15 cellular contexts compared by ENCODE assay signal in genomic region chr11:34162507-34162848, GRCh38. TPM values are rescaled to one million over a fixed set of nuclear protein-coding genes. Genes with fewer than 3 reads are reported as not detected.
DNase-seq lines count a peak whose midpoint lies in the region; ATAC-seq, FAIRE-seq and TF ChIP-seq lines count a peak whose summit lies in the region.
"Had no signal": no experiment of that assay in that cellular context is flagged by ENCODE, and none has a peak within 500 bp of the region (broad histone marks: within the 10 kb centered on the region; RNA-seq: fewer than 3 reads in every experiment).

No MANE protein-coding gene starts in this region.

- no peak overlapping the region for H3K4ac ChIP-seq in IMR-90 (ENCODE audit: low read depth, low read length)
- no peak overlapping the region for H3K4ac ChIP-seq in H1 (replicated peaks; ENCODE audit: insufficient read length, low read depth, low read length)
- no peak overlapping the region for H3K4ac ChIP-seq in neuronal stem cell (ENCODE audit: low read length)

- POLR2A ChIA-PET in IMR-90 (lab: Charles Lee; ENCODE audit: unreplicated experiment): no interaction called here
- POLR2A ChIA-PET in H1 (lab: Charles Lee; ENCODE audit: partially characterized antibody): no interaction called here

- no peaks in the 10 kb centered on the region for H3K4me1 ChIP-seq in IMR-90 (ENCODE audit: control insufficient read depth, insufficient read depth, low read length)
- H3K4me1 ChIP-seq in H1 (replicated peaks in 1 of 4; ENCODE audit: control insufficient read depth in 3 of 4, insufficient read depth in 4 of 4, low read length in 3 of 4): no peaks in the 10 kb centered on the region
- H3K4me1 ChIP-seq in neuronal stem cell (ENCODE audit: control insufficient read depth in 2 of 2, insufficient read depth in 1 of 2, low read depth in 1 of 2, low read length in 2 of 2): no peaks in the 10 kb centered on the region
- H3K4me1 ChIP-seq: HAP-1 had no signal

- H2BK20ac ChIP-seq in IMR-90 (ENCODE audit: low read depth, low read length) (no peak overlapping the region), H1 (ENCODE audit: low read length) (no peak overlapping the region)

- TF ChIP-seq EP300 in H1 (IDR thresholded peaks at IDR 0.05; ENCODE audit: borderline replicate concordance in 1 of 2, low read depth in 2 of 2, low read length in 2 of 2): no peak

- 93% methylated on average over 6 of the region's 17 CpGs; no CpG with 5 or more reads in 1 of the 2 experiments for WGBS in IMR-90 (ENCODE audit: extremely low coverage in 2 of 2, insufficient read length in 1 of 2), 2 experiments
- WGBS in H1 (ENCODE audit: extremely low coverage in 1 of 2, insufficient coverage in 1 of 2, insufficient read length in 1 of 2, insufficient replicate concordance in 2 of 2, low coverage in 1 of 2, low lambda C conversion rate in 2 of 2, missing lambda C conversion rate in 1 of 2), 2 experiments: 90% methylated on average over 17 of the region's 17 CpGs; no CpG with 5 or more reads in 1 of the 2 experiments
- no CpG with 5 or more reads among the region's 17 CpGs for WGBS in neuronal stem cell (ENCODE audit: extremely low coverage in 2 of 2, insufficient read length in 2 of 2, insufficient replicate concordance in 1 of 2), 2 donors

- no peaks in the 10 kb centered on the region for H3K27me3 ChIP-seq in IMR-90 (ENCODE audit: control insufficient read depth, insufficient read depth, low read length)
- no peaks in the 10 kb centered on the region for H3K27me3 ChIP-seq in H1 (replicated peaks in 1 of 4; ENCODE audit: control insufficient read depth in 3 of 4, extremely low read depth in 1 of 4, insufficient read depth in 3 of 4, low read length in 3 of 4)
- H3K27me3 ChIP-seq in neuronal stem cell (ENCODE audit: control insufficient read depth in 3 of 3, insufficient read depth in 3 of 3, low read depth in 1 of 3, low read length in 3 of 3): no peaks in the 10 kb centered on the region
- H3K27me3 ChIP-seq: BLaER1 treated with 17β-estradiol and CSF1 and Interleukin-3, amounts not matched to agents 10 nM and 100 nM had no signal

- no peaks in the 10 kb centered on the region for H3K79me2 ChIP-seq in H1 (ENCODE audit: control insufficient read depth in 1 of 2, insufficient read depth in 2 of 2, low read length in 2 of 2)

- H2BK5ac ChIP-seq in IMR-90 (ENCODE audit: low read depth, low read length, poor library complexity, severe bottlenecking): no peak overlapping the region
- H2BK5ac ChIP-seq in H1 (ENCODE audit: low read depth, low read length): no peak overlapping the region
- H2BK5ac ChIP-seq in neuronal stem cell (ENCODE audit: low read length): no peak overlapping the region

- H2BK120ac ChIP-seq in IMR-90 (ENCODE audit: low read depth, low read length) (no peak overlapping the region), H1 (replicated peaks; ENCODE audit: low read depth, low read length) (no peak overlapping the region), neuronal stem cell (ENCODE audit: low read depth, low read length) (no peak overlapping the region)

- H4K8ac ChIP-seq in IMR-90 (ENCODE audit: low read depth in 2 of 2, low read length in 2 of 2) (no peak overlapping the region), H1 (ENCODE audit: extremely low read depth, insufficient read depth, low read length) (peak overlapping the region; percentile 79), neuronal stem cell (ENCODE audit: low read depth, low read length) (no peak overlapping the region)

- intact Hi-C loops in IMR-90 (cut with micrococcal nuclease): no loop called here

- H3K18ac ChIP-seq in IMR-90 (ENCODE audit: low read depth, low read length) (no peak overlapping the region), H1 (ENCODE audit: extremely low read depth, low read length) (no peak overlapping the region), neuronal stem cell (ENCODE audit: low read length) (peak overlapping the region; percentile 40)

- no peak overlapping the region for H3K14ac ChIP-seq in IMR-90 (replicated peaks; ENCODE audit: low read depth, low read length)
- H3K14ac ChIP-seq in H1 (ENCODE audit: insufficient read length): no peak overlapping the region
- H3K14ac ChIP-seq in neuronal stem cell (ENCODE audit: low read length): peak overlapping the region; percentile 25

- H2AK9ac ChIP-seq in IMR-90 (replicated peaks; ENCODE audit: low read depth, low read length, poor library complexity): peak overlapping the region; percentile 36

- H3K56ac ChIP-seq in IMR-90 (ENCODE audit: extremely low read depth, insufficient read depth, low read length) (no peak overlapping the region), H1 (replicated peaks; ENCODE audit: insufficient read length, low read depth, low read length) (no peak overlapping the region)

- H3K9me1 ChIP-seq in IMR-90 (ENCODE audit: insufficient read depth, low read length): no peaks in the 10 kb centered on the region; the same call in 1 of the 2 replicates

- H2AK5ac ChIP-seq in IMR-90 (ENCODE audit: low read depth, low read length): no peak overlapping the region
- H2AK5ac ChIP-seq in H1 (ENCODE audit: low read depth, low read length): no peak overlapping the region
- H2AK5ac ChIP-seq in neuronal stem cell (ENCODE audit: low read depth, low read length): peak overlapping the region; percentile 38

- H4K20me1 ChIP-seq in IMR-90 (ENCODE audit: insufficient read depth, low read length): no peaks in the 10 kb centered on the region; the same call in 1 of the 2 replicates
- peaks cover 0 to 12% of the 10 kb centered on the region in 2 experiments for H4K20me1 ChIP-seq in H1 (replicated peaks in 1 of 2; ENCODE audit: control insufficient read depth in 1 of 2, insufficient read depth in 2 of 2, low read length in 2 of 2)

- H3K27ac ChIP-seq in IMR-90 (ENCODE audit: insufficient read depth, low read length) (no peak overlapping the region), H1 (ENCODE audit: low read depth, low read length) (no peak overlapping the region), neuronal stem cell (replicated peaks; ENCODE audit: low read length) (no peak overlapping the region)
- H3K27ac ChIP-seq: BLaER1 treated with 17β-estradiol and CSF1 and Interleukin-3, amounts not matched to agents 10 nM and 100 nM had no signal

- dilution Hi-C loops in IMR-90 (cut with HindIII; ENCODE audit: low sequenced_read_pairs, unreplicated experiment): no loop called here

- H3K4me2 ChIP-seq in IMR-90 (ENCODE audit: low read depth, low read length) (no peak overlapping the region), H1 (ENCODE audit: insufficient read depth in 1 of 2, low read depth in 2 of 2, low read length in 2 of 2) (no peak overlapping the region), neuronal stem cell (ENCODE audit: insufficient read depth, low read length, poor library complexity, severe bottlenecking) (no peak overlapping the region)

- DNase-seq in IMR-90 (no peak), H1 (ENCODE audit: low read depth in 1 of 2, low spot score in 2 of 2) (no peak), neuronal stem cell (ENCODE audit: low spot score) (no peak), NCI-H2196 (lab: John Stamatoyannopoulos, UW; ENCODE audit: unreplicated experiment) (no peak)
- no peak for DNase-seq in activated T-cell treated with anti-CD3 and anti-CD28 coated beads, Interleukin-2, amount 50 U/mL, for 48 hours
- DNase-seq: 8988T, Calu3, DMS79 treated with DMSO at 0.1 percent for 48 hours, GF-D8 had no signal

- no peak for TF ChIP-seq RAD21 in IMR-90 (IDR thresholded peaks at IDR 0.05; ENCODE audit: low read length)
- no peak for TF ChIP-seq RAD21 in H1 (IDR thresholded peaks at IDR 0.05 in 1 of 2, conservative IDR thresholded peaks at IDR 0.05 in 1 of 2; ENCODE audit: low read depth in 2 of 2, low read length in 2 of 2)

- H3K4me3 ChIP-seq in IMR-90 (ENCODE audit: insufficient read depth, low read depth, low read length): no peak overlapping the region
- H3K4me3 ChIP-seq in H1 (ENCODE audit: extremely low read depth in 1 of 4, insufficient read depth in 2 of 4, low read depth in 3 of 4, low read length in 4 of 4): no peak overlapping the region
- H3K4me3 ChIP-seq in neuronal stem cell (ENCODE audit: low read length in 2 of 2): no peak overlapping the region
- H3K4me3 ChIP-seq: BLaER1 treated with 17β-estradiol and CSF1 and Interleukin-3, amounts not matched to agents 10 nM and 100 nM; HAP-1 had no signal

- peak overlapping the region; percentile 46 for H2AFZ ChIP-seq in IMR-90 (replicated peaks; ENCODE audit: low read length, poor library complexity)
- H2AFZ ChIP-seq in H1 (ENCODE audit: low read length): no peak overlapping the region
- no peak overlapping the region for H2AFZ ChIP-seq in neuronal stem cell (ENCODE audit: low read length)

- H4K91ac ChIP-seq in IMR-90 (ENCODE audit: insufficient read depth, low read depth, low read length) (no peak overlapping the region), H1 (replicated peaks; ENCODE audit: insufficient read length, low read length) (no peak overlapping the region), neuronal stem cell (ENCODE audit: low read depth, low read length, poor library complexity) (peak overlapping the region; percentile 57)

- TF ChIP-seq POLR2A in IMR-90 (IDR thresholded peaks at IDR 0.05; ENCODE audit: low read depth, low read length): no peak
- TF ChIP-seq POLR2A in H1 (IDR thresholded peaks at IDR 0.05; ENCODE audit: control extremely low read depth in 1 of 2, low read depth in 2 of 2, low read length in 2 of 2): no peak
- no peak for TF ChIP-seq POLR2A in GM18505 (IDR thresholded peaks at IDR 0.05; ENCODE audit: borderline replicate concordance, extremely low read depth, insufficient read depth, insufficient read length)

- CTCF ChIA-PET in IMR-90 (lab: Yijun Ruan, JAX) (no interaction called here), H1 (lab: Charles Lee; ENCODE audit: partially characterized antibody) (interaction anchor here (0.7 to 2.0 kb wide), 4 partner anchors 9 to 166 kb away, joined by 3 to 5 read pairs (median 4); no protein-coding TSS in a partner anchor)

- H4K5ac ChIP-seq in IMR-90 (ENCODE audit: low read depth, low read length) (no peak overlapping the region), H1 (ENCODE audit: insufficient read length, low read depth, low read length) (no peak overlapping the region)

- H3K23me2 ChIP-seq in H1 (ENCODE audit: low read depth, low read length): no peaks in the 10 kb centered on the region

- H3K36me3 ChIP-seq in IMR-90 (ENCODE audit: control insufficient read depth, insufficient read depth, low read length) (0 out of 2 replicates have a peak, but pooled peaks cover 2% of the 10 kb centered on the region), H1 (ENCODE audit: control insufficient read depth in 2 of 4, insufficient read depth in 4 of 4, low read length in 3 of 4) (no peaks in the 10 kb centered on the region), neuronal stem cell (replicated peaks in 1 of 2; ENCODE audit: control insufficient read depth in 2 of 2, insufficient read depth in 2 of 2, low read length in 2 of 2) (peaks cover 0 to 81% of the 10 kb centered on the region in 2 donors)
- H3K36me3 ChIP-seq: HAP-1 had no signal

- no peak overlapping the region for H3K9ac ChIP-seq in IMR-90 (ENCODE audit: low read depth, low read length)
- no peak overlapping the region for H3K9ac ChIP-seq in H1 (replicated peaks in 1 of 4; ENCODE audit: extremely low read depth in 1 of 4, low read depth in 3 of 4, low read length in 3 of 4)
- H3K9ac ChIP-seq in neuronal stem cell (ENCODE audit: low read depth, low read length, poor library complexity): peak overlapping the region; percentile 63
- H3K9ac ChIP-seq: BLaER1 treated with 17β-estradiol and CSF1 and Interleukin-3, amounts not matched to agents 10 nM and 100 nM had no signal

- in situ Hi-C loops in IMR-90 (cut with MboI; ENCODE audit: low sequenced_read_pairs): no loop called here

- ATAC-seq in IMR-90 (ENCODE audit: low read depth): no peak
- no peak for ATAC-seq in HG03460 (IDR thresholded peaks at IDR 0.05; ENCODE audit: unreplicated experiment)
- ATAC-seq in GM18505 (IDR thresholded peaks at IDR 0.05; ENCODE audit: unreplicated experiment): no peak

- TF ChIP-seq CTCF in IMR-90 (conservative IDR thresholded peaks at IDR 0.05; ENCODE audit: low read depth, low read length) (no peak), H1 (IDR thresholded peaks at IDR 0.05; ENCODE audit: control extremely low read depth in 1 of 3, insufficient read depth in 1 of 3, low read depth in 1 of 3, low read length in 3 of 3) (no peak)

- H2BK12ac ChIP-seq in H1 (ENCODE audit: low read depth, low read length) (peak overlapping the region; percentile 60; the same call in 1 of the 2 replicates), neuronal stem cell (ENCODE audit: low read length) (no peak overlapping the region)

- no peak for FAIRE-seq in H1 (lab: Jason Lieb, UNC)
- FAIRE-seq: GM19239, HTR-8/SVneo had no signal

- no peak overlapping the region for H2BK15ac ChIP-seq in IMR-90 (ENCODE audit: low read depth, low read length)
- H2BK15ac ChIP-seq in H1 (ENCODE audit: low read length): no peak overlapping the region
- no peak overlapping the region for H2BK15ac ChIP-seq in neuronal stem cell (ENCODE audit: low read length)

- H3K9me3 ChIP-seq in IMR-90 (ENCODE audit: control insufficient read depth, insufficient read depth, low read length): peaks cover 2% of the 10 kb centered on the region; the same call in 1 of the 2 replicates
- H3K9me3 ChIP-seq in H1 (ENCODE audit: insufficient read depth in 2 of 2, low read depth in 1 of 2, low read length in 1 of 2): no peaks in the 10 kb centered on the region
- no peaks in the 10 kb centered on the region for H3K9me3 ChIP-seq in neuronal stem cell (replicated peaks in 1 of 2; ENCODE audit: control insufficient read depth in 2 of 2, insufficient read depth in 1 of 2, low read depth in 1 of 2, low read length in 2 of 2)
- H3K9me3 ChIP-seq: BLaER1 treated with 17β-estradiol and CSF1 and Interleukin-3, amounts not matched to agents 10 nM and 100 nM; HAP-1 had no signal

- H3K79me1 ChIP-seq in IMR-90 (ENCODE audit: low read depth in 1 of 2, low read length in 2 of 2) (no peaks in the 10 kb centered on the region), H1 (ENCODE audit: low read depth, low read length) (no peaks in the 10 kb centered on the region), neuronal stem cell (ENCODE audit: low read depth, low read length) (no peaks in the 10 kb centered on the region)

- BruUV-seq in IMR-90 (replicated peaks; lab: Mats Ljungman, UMichigan): no TSS peak

- H3K23ac ChIP-seq in IMR-90 (ENCODE audit: low read depth, low read length) (no peak overlapping the region), H1 (ENCODE audit: insufficient read length) (no peak overlapping the region), neuronal stem cell (ENCODE audit: low read depth, low read length, poor library complexity) (peak overlapping the region; percentile 90)

RNA-seq across cellular contexts. Expression of gene NAT10, which starts 57.0 kb away (rescaled TPM):
- total RNA-seq in IMR-90 (2012; rRNA removed): 31.9 and 34.8 TPM in 2 replicates
- polyA plus RNA-seq in IMR-90 (2012; rRNA removed) (28.0 and 28.1 TPM in 2 replicates), H1 (2011; rRNA removed) (66.3 and 67.5 TPM in 2 replicates)
- 13.6 and 19.4 TPM in 2 replicates for polyA plus RNA-seq in IMR-90 (2012; cell fraction: cytosol; rRNA removed)
- 37.8 and 53.4 TPM in 2 replicates for polyA plus RNA-seq in IMR-90 (2012; cell fraction: nucleus; rRNA removed; ENCODE audit: low replicate concordance)
- total RNA-seq in H1 (2021; fragmentation: NEBNext Ultra II Directional; extraction: Animal tissue kit (Norgen Biotek cat#: 25700)): 88.7 and 89.6 TPM in 2 replicates
- 53.5 TPM for polyA plus RNA-seq in H1 (2011; cell fraction: cytosol; rRNA removed)
- polyA plus RNA-seq in H1 (2011; cell fraction: nucleus; rRNA removed): 101 TPM
- 64.5 to 72.7 TPM (median 70.6 TPM) in 4 replicates for polyA plus RNA-seq in H1 (2012, experiment 1 of 2)
- 45.7 TPM for polyA plus RNA-seq in H1 (2012, experiment 2 of 2)
- 66.8 TPM for polyA plus RNA-seq in H1 (2013, experiment 1 of 2)
- polyA plus RNA-seq in H1 (2013, experiment 2 of 2): 60.0 TPM
- 99.2 and 104 TPM in 2 replicates for polyA minus RNA-seq in H1 (2011; rRNA and poly(A)+ RNA removed)
- 56.5 TPM for polyA minus RNA-seq in H1 (2011; cell fraction: cytosol; rRNA and poly(A)+ RNA removed)
- polyA minus RNA-seq in H1 (2011; cell fraction: nucleus; rRNA and poly(A)+ RNA removed): 56.3 TPM
- polyA plus RNA-seq in neuronal stem cell (2013, experiment 1 of 2): 25.0 TPM
- 25.5 TPM for polyA plus RNA-seq in neuronal stem cell (2013, experiment 2 of 2)
